18 cellular contexts compared by ENCODE assay signal in the genomic region with DNA sequence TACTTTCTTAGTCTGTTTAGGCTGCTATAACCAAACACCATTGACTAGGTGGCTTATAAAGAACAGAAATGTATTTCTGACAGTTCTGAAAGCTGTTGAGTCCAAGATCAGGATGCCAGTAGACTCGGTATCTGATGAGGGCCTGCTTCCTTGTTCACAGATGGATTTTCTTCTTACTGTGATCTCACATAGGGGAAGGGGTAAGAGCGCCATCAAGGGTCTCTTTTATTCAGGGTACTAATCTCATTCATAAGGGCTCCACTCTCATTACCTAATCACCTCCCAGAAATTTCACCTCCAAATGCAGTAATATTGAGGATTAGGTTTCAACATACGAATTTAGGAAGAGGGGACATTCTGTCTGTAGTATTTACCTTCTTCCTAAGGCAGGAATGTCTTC.
DNase-seq lines count a peak whose midpoint lies in the region; FAIRE-seq and TF ChIP-seq lines count a peak whose summit lies in the region.
"Had no signal": no experiment of that assay in that cellular context is flagged by ENCODE, and none has a peak within 500 bp of the region (broad histone marks: within the 10 kb centered on the region; RNA-seq: fewer than 3 reads in every experiment).

No MANE protein-coding gene starts in this region.

- CTCF ChIA-PET in H1 (lab: Charles Lee; ENCODE audit: partially characterized antibody), result interaction anchor here (0.6 kb wide), 1 partner anchor 566 kb away, joined by 3 read pairs; no protein-coding TSS in a partner anchor

- no peaks in the 10 kb centered on the region for H3K9me3 Mint-ChIP-seq in neural progenitor cell
- H3K9me3 Mint-ChIP-seq: CD8-positive, alpha-beta memory T cell had no signal

- no peak overlapping the region for H3K56ac ChIP-seq in H1 (replicated peaks; ENCODE audit: insufficient read length, low read depth, low read length)

- H3K18ac ChIP-seq in H1 (ENCODE audit: extremely low read depth, low read length), result no peak overlapping the region

- H3K4ac ChIP-seq in H1 (replicated peaks; ENCODE audit: insufficient read length, low read depth, low read length), result no peak overlapping the region

- no peaks in the 10 kb centered on the region for H3K9me3 ChIP-seq in H1 (ENCODE audit: insufficient read depth in 2 of 2, low read depth in 1 of 2, low read length in 1 of 2)
- H3K9me3 ChIP-seq in neural progenitor cell (ENCODE audit: low read depth), result no peaks in the 10 kb centered on the region
- H3K9me3 ChIP-seq: BLaER1, Caco-2 had no signal

- no peak overlapping the region for H3K4me2 ChIP-seq in H1 (ENCODE audit: insufficient read depth in 1 of 2, low read depth in 2 of 2, low read length in 2 of 2)
- no peak overlapping the region for H3K4me2 ChIP-seq in neural progenitor cell
- H3K4me2 ChIP-seq: BLaER1 had no signal

- no peaks in the 10 kb centered on the region for H3K36me3 ChIP-seq in H1 (ENCODE audit: control insufficient read depth in 2 of 4, insufficient read depth in 4 of 4, low read length in 3 of 4)
- H3K36me3 ChIP-seq in neural progenitor cell, result no peaks in the 10 kb centered on the region
- H3K36me3 ChIP-seq: BLaER1 had no signal

- H3K4me3 ChIP-seq in H1 (ENCODE audit: extremely low read depth in 1 of 4, insufficient read depth in 2 of 4, low read depth in 3 of 4, low read length in 4 of 4) (no peak overlapping the region), neural progenitor cell (no peak overlapping the region)
- H3K4me3 ChIP-seq: BLaER1 had no signal

- in situ Hi-C loops in ACHN (cut with HindIII; ENCODE audit: low pct_ligation_motif_present, low pct_unique_long_range_greater_than_20kb, low sequenced_read_pairs), result no loop called here

- TF ChIP-seq POLR2A in H1 (IDR thresholded peaks at IDR 0.05; ENCODE audit: control extremely low read depth in 1 of 2, low read depth in 2 of 2, low read length in 2 of 2), result no peak

- no peaks in the 10 kb centered on the region for H3K27me3 Mint-ChIP-seq in neural progenitor cell (ENCODE audit: insufficient read depth, low read depth)

- H3K79me2 ChIP-seq in H1 (ENCODE audit: control insufficient read depth in 1 of 2, insufficient read depth in 2 of 2, low read length in 2 of 2) (no peaks in the 10 kb centered on the region), neural progenitor cell (ENCODE audit: low read depth) (no peaks in the 10 kb centered on the region)

- POLR2A ChIA-PET in H1 (lab: Charles Lee; ENCODE audit: partially characterized antibody), result no interaction called here

- no peaks in the 10 kb centered on the region for H3F3A ChIP-seq in neural progenitor cell (ENCODE audit: low read depth)

- H2BK15ac ChIP-seq in H1 (ENCODE audit: low read length), result no peak overlapping the region

- no peaks in the 10 kb centered on the region for H3K27me3 ChIP-seq in H1 (replicated peaks in 1 of 4; ENCODE audit: control insufficient read depth in 3 of 4, extremely low read depth in 1 of 4, insufficient read depth in 3 of 4, low read length in 3 of 4)
- H3K27me3 ChIP-seq in neural progenitor cell, result no peaks in the 10 kb centered on the region
- H3K27me3 ChIP-seq: BLaER1 had no signal

- H4K20me1 ChIP-seq in H1 (replicated peaks in 1 of 2; ENCODE audit: control insufficient read depth in 1 of 2, insufficient read depth in 2 of 2, low read length in 2 of 2) (no peaks in the 10 kb centered on the region), neural progenitor cell (ENCODE audit: low read depth) (no peaks in the 10 kb centered on the region)
- H4K20me1 ChIP-seq: BLaER1 had no signal

- H2BK12ac ChIP-seq in H1 (ENCODE audit: low read depth, low read length), result no peak overlapping the region

- H3K4me1 ChIP-seq in H1 (replicated peaks in 1 of 4; ENCODE audit: control insufficient read depth in 3 of 4, insufficient read depth in 4 of 4, low read length in 3 of 4), result no peaks in the 10 kb centered on the region
- no peaks in the 10 kb centered on the region for H3K4me1 ChIP-seq in neural progenitor cell
- H3K4me1 ChIP-seq: BLaER1, Caco-2 had no signal

- H2AFZ ChIP-seq in H1 (ENCODE audit: low read length) (no peak overlapping the region), neural progenitor cell (replicated peaks) (no peak overlapping the region)

- no peak overlapping the region for H2BK5ac ChIP-seq in H1 (ENCODE audit: low read depth, low read length)

- no peak for FAIRE-seq in H1 (lab: Jason Lieb, UNC)
- FAIRE-seq: GM19239, H54 had no signal

- no peak overlapping the region for H3K14ac ChIP-seq in H1 (ENCODE audit: insufficient read length)

- no peak overlapping the region for H2AK5ac ChIP-seq in H1 (ENCODE audit: low read depth, low read length)

- peak in 2 of 3 experiments; percentile 25 to 29; a peak in 2 of 4 replicates for TF ChIP-seq CTCF in H1 (IDR thresholded peaks at IDR 0.05; ENCODE audit: control extremely low read depth in 1 of 3, insufficient read depth in 1 of 3, low read depth in 1 of 3, low read length in 3 of 3)
- TF ChIP-seq CTCF in neural progenitor cell (IDR thresholded peaks at IDR 0.05), result peak; percentile 27

- H3K36me3 Mint-ChIP-seq in neural progenitor cell, result no peaks in the 10 kb centered on the region
- H3K36me3 Mint-ChIP-seq: CD8-positive, alpha-beta memory T cell had no signal

- no peak overlapping the region for H3K4me3 Mint-ChIP-seq in neural progenitor cell
- H3K4me3 Mint-ChIP-seq: CD8-positive, alpha-beta memory T cell had no signal

- no peak overlapping the region for H2BK120ac ChIP-seq in H1 (replicated peaks; ENCODE audit: low read depth, low read length)

- DNase-seq in NCI-H1092 treated with DMSO at 0.1 percent for 48 hours (lab: John Stamatoyannopoulos, UW) (peak; percentile 21), NCI-H1092 (lab: John Stamatoyannopoulos, UW) (no peak), NCI-H69 (lab: John Stamatoyannopoulos, UW) (peak; percentile 30), H1 (ENCODE audit: low read depth in 1 of 2, low spot score in 2 of 2) (no peak), neural progenitor cell (ENCODE audit: low spot score) (no peak), ACHN (no peak), NCI-H446 treated with DMSO at 0.1 percent for 48 hours (lab: John Stamatoyannopoulos, UW) (no peak)
- no peak for DNase-seq in activated naive CD4-positive, alpha-beta T cell treated with anti-CD3 and anti-CD28 coated beads, Interleukin-2, amount 50 U/mL, for 16 hours
- DNase-seq: AML-193; Caco-2; CD8-positive, alpha-beta memory T cell; DMS53; GF-D8; IMR-90 had no signal

- H4K8ac ChIP-seq in H1 (ENCODE audit: extremely low read depth, insufficient read depth, low read length), result no peak overlapping the region

- no peak overlapping the region for H3K27ac ChIP-seq in H1 (ENCODE audit: low read depth, low read length)
- no peak overlapping the region for H3K27ac ChIP-seq in neural progenitor cell
- H3K27ac ChIP-seq: 22Rv1, BLaER1 had no signal

- WGBS in H1 (ENCODE audit: extremely low coverage in 1 of 2, insufficient coverage in 1 of 2, insufficient read length in 1 of 2, insufficient replicate concordance in 2 of 2, low coverage in 1 of 2, low lambda C conversion rate in 2 of 2, missing lambda C conversion rate in 1 of 2), 2 experiments, result 81% methylated on average over 3 of the region's 3 CpGs; no CpG with 5 or more reads in 1 of the 2 experiments

- H4K5ac ChIP-seq in H1 (ENCODE audit: insufficient read length, low read depth, low read length), result no peak overlapping the region

- H2BK20ac ChIP-seq in H1 (ENCODE audit: low read length), result no peak overlapping the region

- peak; percentile 65 to 73 for TF ChIP-seq RAD21 in H1 (IDR thresholded peaks at IDR 0.05 in 1 of 2, conservative IDR thresholded peaks at IDR 0.05 in 1 of 2; ENCODE audit: low read depth in 2 of 2, low read length in 2 of 2)

- no peaks in the 10 kb centered on the region for H3K23me2 ChIP-seq in H1 (ENCODE audit: low read depth, low read length)

- H4K91ac ChIP-seq in H1 (replicated peaks; ENCODE audit: insufficient read length, low read length), result no peak overlapping the region

- H3K79me1 ChIP-seq in H1 (ENCODE audit: low read depth, low read length), result no peaks in the 10 kb centered on the region

- H3K27ac Mint-ChIP-seq in neural progenitor cell, result no peak overlapping the region
- H3K27ac Mint-ChIP-seq: CD8-positive, alpha-beta memory T cell had no signal

- no peaks in the 10 kb centered on the region for H3K4me1 Mint-ChIP-seq in neural progenitor cell

- TF ChIP-seq EP300 in H1 (IDR thresholded peaks at IDR 0.05; ENCODE audit: borderline replicate concordance in 1 of 2, low read depth in 2 of 2, low read length in 2 of 2), result no peak

- H3K23ac ChIP-seq in H1 (ENCODE audit: insufficient read length), result no peak overlapping the region

- H3K9ac ChIP-seq in H1 (replicated peaks in 1 of 4; ENCODE audit: extremely low read depth in 1 of 4, low read depth in 3 of 4, low read length in 3 of 4) (no peak overlapping the region), neural progenitor cell (no peak overlapping the region)
- H3K9ac ChIP-seq: BLaER1 had no signal

TF ChIP-seq in H1, 55 proteins besides CTCF, POLR2A, EP300 and RAD21 (continues in another document):
- TF ChIP-seq, protein P1, sequence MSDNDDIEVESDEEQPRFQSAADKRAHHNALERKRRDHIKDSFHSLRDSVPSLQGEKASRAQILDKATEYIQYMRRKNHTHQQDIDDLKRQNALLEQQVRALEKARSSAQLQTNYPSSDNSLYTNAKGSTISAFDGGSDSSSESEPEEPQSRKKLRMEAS (IDR thresholded peaks at IDR 0.05), result no peak

Comparison
In these comparisons a context has a peak if more than half of its experiments do, and no peak if none do; other contexts are left out.
1. DNase-seq: peak in NCI-H1092 treated with DMSO at 0.1 percent for 48 hours (single experiment) and NCI-H69 (single experiment); none in NCI-H1092 (single experiment), H1 (0 of 2), neural progenitor cell (single experiment), ACHN (single experiment), activated naive CD4-positive, alpha-beta T cell treated with anti-CD3 and anti-CD28 coated beads, Interleukin-2, amount 50 U/mL, for 16 hours (single experiment) and NCI-H446 treated with DMSO at 0.1 percent for 48 hours (single experiment).